7 cellular contexts compared by ENCODE assay signal in the genomic region with DNA sequence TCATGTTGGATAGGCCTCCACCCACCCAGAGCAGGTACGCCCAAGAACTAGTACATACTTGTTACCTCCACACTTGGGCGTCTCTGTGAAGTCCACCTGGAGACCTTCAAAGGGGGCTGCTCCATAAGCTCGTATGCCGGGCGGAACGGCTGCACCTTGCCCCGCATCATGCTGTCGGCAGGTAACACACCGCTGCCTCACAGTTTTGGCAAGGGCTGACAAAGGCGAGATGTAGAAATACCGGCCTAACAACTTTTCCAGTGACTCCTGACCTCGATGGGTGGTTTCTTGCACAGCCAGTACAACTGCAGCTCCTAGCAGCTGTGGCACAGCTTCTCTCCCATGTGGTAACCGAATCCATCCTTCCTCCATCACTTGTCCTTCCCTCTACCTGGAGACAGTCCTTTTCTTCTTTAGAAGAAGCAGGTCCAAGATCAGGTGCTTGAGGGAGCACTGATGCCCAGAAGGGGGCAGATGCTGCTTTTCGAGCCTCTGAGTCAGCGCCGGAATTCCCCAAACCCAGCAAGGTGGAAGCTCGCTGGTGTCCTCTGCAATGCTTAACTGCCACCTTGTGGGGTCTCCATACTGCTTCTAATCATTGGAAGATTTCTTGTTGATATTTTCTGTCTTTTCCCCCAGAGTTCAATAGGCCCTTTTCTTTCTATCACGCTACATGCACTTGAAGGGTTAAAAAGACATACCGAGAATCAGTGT. TPM values are rescaled to one million over a fixed set of nuclear protein-coding genes. Genes with fewer than 3 reads are reported as not detected.
DNase-seq lines count a peak whose midpoint lies in the region; FAIRE-seq and TF ChIP-seq lines count a peak whose summit lies in the region.
"Not testable (repeated sequence)": the region's sequence is repeated elsewhere in the genome, so short reads cannot be mapped to it uniquely, and the experiment has no call there.

No MANE protein-coding gene starts in this region.

- POLR2A ChIA-PET in endothelial cell of umbilical vein (lab: Charles Lee), result not testable (repeated sequence)

- H2AK5ac ChIP-seq in mesenchymal stem cell (ENCODE audit: low read length, severe bottlenecking), result not testable (repeated sequence)

- BruUV-seq in endothelial cell of umbilical vein (replicated peaks; lab: Mats Ljungman, UMichigan), result not testable (repeated sequence)

- not testable (repeated sequence) for H3K4me3 ChIP-seq in NB4 (ENCODE audit: low read depth, low read length); WERI-Rb-1 (ENCODE audit: low read depth, low read length); endothelial cell of umbilical vein (replicated peaks in 1 of 3; ENCODE audit: insufficient read depth in 1 of 3, low read depth in 1 of 3, low read length in 3 of 3); mesenchymal stem cell (ENCODE audit: insufficient read depth in 1 of 2, low read depth in 1 of 2, low read length in 2 of 2)

- H3K4ac ChIP-seq in mesenchymal stem cell (ENCODE audit: low read depth in 1 of 2, low read length in 2 of 2), result not testable (repeated sequence)

- peak; percentile 53 for TF ChIP-seq CTCF in GM10266 (IDR thresholded peaks at IDR 0.05; ENCODE audit: control insufficient read depth, insufficient read depth, low read depth, missing control alignments)
- TF ChIP-seq CTCF in NB4 (IDR thresholded peaks at IDR 0.05; ENCODE audit: low read depth, low read length), result not testable (repeated sequence)
- peak; percentile 30; the same call in 1 of the 2 replicates for TF ChIP-seq CTCF in WERI-Rb-1 (IDR thresholded peaks at IDR 0.05; ENCODE audit: low read depth, low read length)
- peak in 1 of 2 donors; percentile 20 for TF ChIP-seq CTCF in endothelial cell of umbilical vein (IDR thresholded peaks at IDR 0.05; ENCODE audit: extremely low read depth in 1 of 2, insufficient read depth in 1 of 2, low read depth in 1 of 2, low read length in 2 of 2)

- H3K27me3 ChIP-seq in WERI-Rb-1 (ENCODE audit: insufficient read depth, low read depth, severe bottlenecking); endothelial cell of umbilical vein (ENCODE audit: control insufficient read depth in 2 of 2, insufficient read depth in 2 of 2, low read length in 2 of 2); mesenchymal stem cell (ENCODE audit: control insufficient read depth in 1 of 2, insufficient read depth in 1 of 2, low read length in 2 of 2): not testable (repeated sequence)

- CTCF ChIA-PET in endothelial cell of umbilical vein (lab: Charles Lee), result interaction anchor here (0.7 to 1.4 kb wide), 4 partner anchors 38 to 115 kb away, joined by 3 to 6 read pairs (median 4); a partner anchor contains a TSS

- not testable (repeated sequence) for H2BK5ac ChIP-seq in mesenchymal stem cell (ENCODE audit: low read depth, low read length, poor library complexity, severe bottlenecking)

- H3K4me1 ChIP-seq in endothelial cell of umbilical vein (ENCODE audit: control insufficient read depth, extremely low read depth, insufficient read depth, low read length); mesenchymal stem cell (ENCODE audit: control insufficient read depth, insufficient read depth, low read depth, low read length): not testable (repeated sequence)

- H3K79me1 ChIP-seq in mesenchymal stem cell (replicated peaks; ENCODE audit: low read length, poor library complexity, severe bottlenecking), result not testable (repeated sequence)

- not testable (repeated sequence) for H4K91ac ChIP-seq in mesenchymal stem cell (ENCODE audit: low read length)

- WGBS in mesenchymal stem cell, result 78% methylated on average over 19 of the region's 19 CpGs

- H3K9me3 ChIP-seq in WERI-Rb-1 (ENCODE audit: severe bottlenecking); endothelial cell of umbilical vein (replicated peaks; ENCODE audit: control insufficient read depth, insufficient read depth, low read length); mesenchymal stem cell (ENCODE audit: control insufficient read depth, low read length): not testable (repeated sequence)

- H3K4me2 ChIP-seq in endothelial cell of umbilical vein (ENCODE audit: insufficient read depth, low read length); mesenchymal stem cell (ENCODE audit: low read length, poor library complexity, severe bottlenecking): not testable (repeated sequence)

- dilution Hi-C loops in endothelial cell of umbilical vein (cut with MboI; ENCODE audit: extremely low pct_ligation_motif_present, low sequenced_read_pairs), result not testable (repeated sequence)

- not testable (repeated sequence) for H3K9ac ChIP-seq in endothelial cell of umbilical vein (replicated peaks; ENCODE audit: extremely low read depth, insufficient read depth, low read length); mesenchymal stem cell (ENCODE audit: low read length)

- intact Hi-C loops in endothelial cell of umbilical vein (cut with micrococcal nuclease), result not testable (repeated sequence)

- TF ChIP-seq POLR2A in NB4 (IDR thresholded peaks at IDR 0.05; ENCODE audit: extremely low read depth, insufficient read length); endothelial cell of umbilical vein (IDR thresholded peaks at IDR 0.05; ENCODE audit: low read depth, low read length): not testable (repeated sequence)

- H2BK15ac ChIP-seq in mesenchymal stem cell (ENCODE audit: low read depth, poor library complexity, severe bottlenecking), result not testable (repeated sequence)

- H4K8ac ChIP-seq in mesenchymal stem cell (ENCODE audit: low read length), result not testable (repeated sequence)

- not testable (repeated sequence) for H3K9me1 ChIP-seq in endothelial cell of umbilical vein (replicated peaks; ENCODE audit: control insufficient read depth, extremely low read depth, insufficient read depth, low read length)

- not testable (repeated sequence) for H3K79me2 ChIP-seq in endothelial cell of umbilical vein (ENCODE audit: control insufficient read depth, insufficient read depth, low read length)

- H2BK120ac ChIP-seq in mesenchymal stem cell (ENCODE audit: low read depth, low read length), result not testable (repeated sequence)

- DNase-seq in GM10266 (ENCODE audit: extremely low spot score) (peak; percentile 15), NB4 (ENCODE audit: low read depth) (peak; percentile 25), WERI-Rb-1 (peak; percentile 70), endothelial cell of umbilical vein (ENCODE audit: low read depth, low spot score) (peak; percentile 47), mesenchymal stem cell (peak; percentile 11)
- DNase-seq in activated effector memory CD4-positive, alpha-beta T cell treated with Interleukin-2 at 50 U/mL for 16 hours, result peak; percentile 13
- DNase-seq in stimulated activated CD4-positive, alpha-beta T cell treated with anti-CD3 and anti-CD28 coated beads, Interleukin-2, amount 100 ng/mL, for 24 hours, result peak; percentile 71 to 72

- not testable (repeated sequence) for H2AFZ ChIP-seq in endothelial cell of umbilical vein (ENCODE audit: low read depth, low read length); mesenchymal stem cell (ENCODE audit: low read depth, low read length)

- FAIRE-seq in endothelial cell of umbilical vein (lab: Jason Lieb, UNC), result not testable (repeated sequence)

- not testable (repeated sequence) for H3K27ac ChIP-seq in WERI-Rb-1; endothelial cell of umbilical vein (ENCODE audit: insufficient read depth, low read depth, low read length); mesenchymal stem cell (ENCODE audit: low read length, poor library complexity, severe bottlenecking)

- H3K23ac ChIP-seq in mesenchymal stem cell (ENCODE audit: low read length in 2 of 2), result not testable (repeated sequence)

- not testable (repeated sequence) for H3K36me3 ChIP-seq in WERI-Rb-1; endothelial cell of umbilical vein (ENCODE audit: control insufficient read depth in 2 of 2, extremely low read depth in 1 of 2, insufficient read depth in 2 of 2, low read length in 2 of 2); mesenchymal stem cell (ENCODE audit: control insufficient read depth in 1 of 2, insufficient read depth in 2 of 2, low read depth in 1 of 2, low read length in 2 of 2)

- not testable (repeated sequence) for H3K18ac ChIP-seq in mesenchymal stem cell (ENCODE audit: low read depth in 1 of 2, low read length in 2 of 2)

- H4K20me1 ChIP-seq in endothelial cell of umbilical vein (replicated peaks; ENCODE audit: control insufficient read depth, extremely low read depth, insufficient read depth, low read length), result not testable (repeated sequence)

- H2BK12ac ChIP-seq in mesenchymal stem cell (ENCODE audit: low read length in 2 of 2), result not testable (repeated sequence)

- not testable (repeated sequence) for H3K14ac ChIP-seq in mesenchymal stem cell (ENCODE audit: low read length in 2 of 2)

RNA-seq across cellular contexts. Expression of a gene that starts 32.0 kb away (rescaled TPM):
- not detected in 2 replicates for total RNA-seq in endothelial cell of umbilical vein
- polyA plus RNA-seq in endothelial cell of umbilical vein, result 0.23 TPM in 1 of 2 replicates, not detected in the other
- polyA plus RNA-seq in endothelial cell of umbilical vein (2011; cell fraction: cytosol; rRNA removed), result 0.56 TPM in 1 of 2 replicates, not detected in the other
- not detected in 2 replicates for polyA plus RNA-seq in endothelial cell of umbilical vein (2011; cell fraction: nucleus; rRNA removed)
- 0.86 TPM in 1 of 2 replicates, not detected in the other for polyA plus RNA-seq in endothelial cell of umbilical vein (2012)
- not detected in 2 replicates for polyA minus RNA-seq in endothelial cell of umbilical vein
- polyA minus RNA-seq in endothelial cell of umbilical vein (2011; cell fraction: cytosol; rRNA and poly(A)+ RNA removed), result not detected
- polyA minus RNA-seq in endothelial cell of umbilical vein (2011; cell fraction: nucleus; rRNA and poly(A)+ RNA removed), result not detected in 2 replicates
- 0.21 TPM for polyA plus RNA-seq in mesenchymal stem cell (2013, experiment 1 of 2)
- polyA plus RNA-seq in mesenchymal stem cell (2013, experiment 2 of 2), result 0.21 TPM

RNA-seq across cellular contexts. Expression of a gene that starts 37.3 kb away (rescaled TPM):
- 11.0 and 15.8 TPM in 2 replicates for total RNA-seq in endothelial cell of umbilical vein
- 1.8 and 2.1 TPM in 2 replicates for polyA plus RNA-seq in endothelial cell of umbilical vein
- 3.6 and 4.1 TPM in 2 replicates for polyA plus RNA-seq in endothelial cell of umbilical vein (2011; cell fraction: cytosol; rRNA removed)
- 9.2 and 9.6 TPM in 2 replicates for polyA plus RNA-seq in endothelial cell of umbilical vein (2011; cell fraction: nucleus; rRNA removed)
- 5.3 and 6.4 TPM in 2 replicates for polyA plus RNA-seq in endothelial cell of umbilical vein (2012)
- polyA minus RNA-seq in endothelial cell of umbilical vein, result 4.4 and 4.6 TPM in 2 replicates
- polyA minus RNA-seq in endothelial cell of umbilical vein (2011; cell fraction: cytosol; rRNA and poly(A)+ RNA removed), result 3.1 TPM
- 7.3 and 11.4 TPM in 2 replicates for polyA minus RNA-seq in endothelial cell of umbilical vein (2011; cell fraction: nucleus; rRNA and poly(A)+ RNA removed)
- polyA plus RNA-seq in mesenchymal stem cell (2013, experiment 1 of 2), result 6.4 TPM
- 6.6 TPM for polyA plus RNA-seq in mesenchymal stem cell (2013, experiment 2 of 2)

RNA-seq across cellular contexts. Expression of a gene that starts 52.5 kb away (rescaled TPM):
- 0.48 and 0.51 TPM in 2 replicates for total RNA-seq in endothelial cell of umbilical vein
- 0.13 and 0.26 TPM in 2 replicates for polyA plus RNA-seq in endothelial cell of umbilical vein
- 0.24 and 0.49 TPM in 2 replicates for polyA plus RNA-seq in endothelial cell of umbilical vein (2011; cell fraction: cytosol; rRNA removed)
- 0.24 and 0.38 TPM in 2 replicates for polyA plus RNA-seq in endothelial cell of umbilical vein (2011; cell fraction: nucleus; rRNA removed)
- 0.89 and 1.1 TPM in 2 replicates for polyA plus RNA-seq in endothelial cell of umbilical vein (2012)
- polyA minus RNA-seq in endothelial cell of umbilical vein, result not detected in 2 replicates
- polyA minus RNA-seq in endothelial cell of umbilical vein (2011; cell fraction: cytosol; rRNA and poly(A)+ RNA removed), result not detected
- polyA minus RNA-seq in endothelial cell of umbilical vein (2011; cell fraction: nucleus; rRNA and poly(A)+ RNA removed), result not detected in 2 replicates
- 0.17 TPM for polyA plus RNA-seq in mesenchymal stem cell (2013, experiment 1 of 2)
- polyA plus RNA-seq in mesenchymal stem cell (2013, experiment 2 of 2), result 0.18 TPM

Comparison
In these comparisons a context has a peak if more than half of its experiments do, and no peak if none do; other contexts are left out.
1. DNase-seq: peak in every context shown above with its lines; median percentile 72 in stimulated activated CD4-positive, alpha-beta T cell treated with anti-CD3 and anti-CD28 coated beads, Interleukin-2, amount 100 ng/mL, for 24 hours; 70 in WERI-Rb-1; 47 in endothelial cell of umbilical vein; 25 in NB4; 15 in GM10266; 13 in activated effector memory CD4-positive, alpha-beta T cell treated with Interleukin-2 at 50 U/mL for 16 hours; 11 in mesenchymal stem cell.